In the genomic region with DNA sequence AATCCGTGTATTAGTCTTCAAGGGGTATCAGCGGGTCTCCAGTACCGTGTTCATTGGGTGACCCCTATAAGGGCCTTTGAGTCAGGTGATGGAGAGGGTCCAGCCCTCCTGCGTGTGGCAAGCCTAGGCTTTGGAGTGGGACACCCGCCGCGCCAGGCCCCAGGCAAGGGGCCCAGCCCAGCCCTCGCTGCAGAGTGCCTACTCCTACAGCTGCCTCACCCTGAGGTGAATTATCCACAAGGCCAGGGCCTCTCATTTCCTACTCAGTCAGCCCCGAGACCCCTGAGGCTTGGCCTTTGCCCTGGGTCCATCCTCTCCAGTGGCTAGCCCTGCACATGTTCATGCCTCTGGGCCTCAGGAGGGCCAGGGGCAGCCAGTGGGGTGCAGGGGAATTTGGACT, we compare ENCODE assay signal across 20 cellular contexts. TPM values are rescaled to one million over a fixed set of nuclear protein-coding genes. Genes with fewer than 3 reads are reported as not detected.
DNase-seq lines count a peak whose midpoint lies in the region; ATAC-seq and TF ChIP-seq lines count a peak whose summit lies in the region.
"Had no signal": no experiment of that assay in that cellular context is flagged by ENCODE, and none has a peak within 500 bp of the region (broad histone marks: within the 10 kb centered on the region; RNA-seq: fewer than 3 reads in every experiment).

No MANE protein-coding gene starts in this region.

- H3K27me3 ChIP-seq in osteoblast (ENCODE audit: insufficient read depth, low read length) = peaks cover 4% of the 10 kb centered on the region

- DNase-seq in activated CD8-positive, alpha-beta memory T cell treated with anti-CD3 and anti-CD28 coated beads, Interleukin-2, amount 50 U/mL, for 48 hours = peak; percentile 37
- DNase-seq in activated CD8-positive, alpha-beta memory T cell treated with anti-CD3 and anti-CD28 coated beads, Interleukin-2, amount 50 U/mL, for 4 hours = no peak
- DNase-seq in natural killer cell treated with Interleukin-12 subunit alpha and Interleukin-12 subunit beta and Interleukin-15 and Interleukin-18, amount 100 ng/mL, for 72 hours (ENCODE audit: low spot score) = peak; percentile 58
- DNase-seq in natural killer cell (no peak), osteoblast (ENCODE audit: insufficient read length, low spot score, missing footprints) (peak; percentile 19)
- DNase-seq: AML-193; Caco-2; CD4-positive, alpha-beta T cell; DMS153; DMS79; GDM1; GOT3; H7; HFFc6 had no signal

- H3K9me3 Mint-ChIP-seq in natural killer cell treated with Interleukin-12 subunit alpha and Interleukin-12 subunit beta and Interleukin-15 and Interleukin-18, amount 100 ng/mL, for 72 hours = no peaks in the 10 kb centered on the region
- H3K9me3 Mint-ChIP-seq in natural killer cell = no peaks in the 10 kb centered on the region
- H3K9me3 Mint-ChIP-seq: CD4-positive, alpha-beta T cell; HFFc6 had no signal

- H3K36me3 Mint-ChIP-seq in natural killer cell treated with Interleukin-12 subunit alpha and Interleukin-12 subunit beta and Interleukin-15 and Interleukin-18, amount 100 ng/mL, for 72 hours = no peaks in the 10 kb centered on the region
- H3K36me3 Mint-ChIP-seq in natural killer cell = no peaks in the 10 kb centered on the region

- intact Hi-C loops in natural killer cell (cut with micrococcal nuclease) = no loop called here

- no peak overlapping the region for H3K4me3 ChIP-seq in osteoblast (ENCODE audit: insufficient read depth, low read length)
- H3K4me3 ChIP-seq: A549 had no signal

- H2AFZ ChIP-seq in osteoblast (ENCODE audit: low read length) = no peak overlapping the region

- peaks cover 7% of the 10 kb centered on the region for H3K4me1 ChIP-seq in osteoblast (ENCODE audit: insufficient read depth, low read length)
- H3K4me1 ChIP-seq: A549, Caco-2 had no signal

- H3K27me3 Mint-ChIP-seq in natural killer cell treated with Interleukin-12 subunit alpha and Interleukin-12 subunit beta and Interleukin-15 and Interleukin-18, amount 100 ng/mL, for 72 hours = peaks cover 0 to 7% of the 10 kb centered on the region in 2 donors
- peaks cover 0 to 7% of the 10 kb centered on the region in 2 donors for H3K27me3 Mint-ChIP-seq in natural killer cell (ENCODE audit: low read depth in 2 of 2)
- H3K27me3 Mint-ChIP-seq: CD4-positive, alpha-beta T cell had no signal

- no peak for TF ChIP-seq CTCF in natural killer cell (IDR thresholded peaks at IDR 0.05)
- TF ChIP-seq CTCF in osteoblast (IDR thresholded peaks at IDR 0.05; ENCODE audit: extremely low read depth, low read depth, low read length) = no peak

- no peaks in the 10 kb centered on the region for H3K4me1 Mint-ChIP-seq in natural killer cell treated with Interleukin-12 subunit alpha and Interleukin-12 subunit beta and Interleukin-15 and Interleukin-18, amount 100 ng/mL, for 72 hours (ENCODE audit: low read depth in 2 of 2)
- H3K4me1 Mint-ChIP-seq in natural killer cell = peaks cover 7 to 8% of the 10 kb centered on the region in 2 donors

- no peak for ATAC-seq in natural killer cell treated with Interleukin-12 subunit alpha and Interleukin-12 subunit beta and Interleukin-15 and Interleukin-18, amount 100 ng/mL, for 72 hours
- ATAC-seq in natural killer cell (no peak), GM21423 (IDR thresholded peaks at IDR 0.05; ENCODE audit: unreplicated experiment) (no peak), HG03565 (IDR thresholded peaks at IDR 0.05; ENCODE audit: unreplicated experiment) (no peak)
- ATAC-seq: A549, HCT116 had no signal

- no peak overlapping the region for H3K27ac Mint-ChIP-seq in natural killer cell treated with Interleukin-12 subunit alpha and Interleukin-12 subunit beta and Interleukin-15 and Interleukin-18, amount 100 ng/mL, for 72 hours
- no peak overlapping the region for H3K27ac Mint-ChIP-seq in natural killer cell
- H3K27ac Mint-ChIP-seq: CD4-positive, alpha-beta T cell; HFFc6 had no signal

- no peaks in the 10 kb centered on the region for H4K20me1 ChIP-seq in osteoblast (ENCODE audit: insufficient read depth, low read length)

- H3K9me3 ChIP-seq in osteoblast (ENCODE audit: low read depth, low read length) = no peaks in the 10 kb centered on the region
- H3K9me3 ChIP-seq: A549, Caco-2 had no signal

- H3K36me3 ChIP-seq in osteoblast (ENCODE audit: insufficient read depth, low read length) = no peaks in the 10 kb centered on the region

- no peak overlapping the region for H3K27ac ChIP-seq in osteoblast (ENCODE audit: low read depth, low read length)
- H3K27ac ChIP-seq: 22Rv1, A549, C4-2B had no signal

- H3K4me3 Mint-ChIP-seq in natural killer cell treated with Interleukin-12 subunit alpha and Interleukin-12 subunit beta and Interleukin-15 and Interleukin-18, amount 100 ng/mL, for 72 hours = no peak overlapping the region
- no peak overlapping the region for H3K4me3 Mint-ChIP-seq in natural killer cell
- H3K4me3 Mint-ChIP-seq: CD4-positive, alpha-beta T cell; HFFc6 had no signal

- H3K4me2 ChIP-seq in osteoblast (ENCODE audit: insufficient read depth, low read length) = no peak overlapping the region
- H3K4me2 ChIP-seq: A549 had no signal

- no peaks in the 10 kb centered on the region for H3K79me2 ChIP-seq in osteoblast (ENCODE audit: insufficient read depth, low read length)

RNA-seq across cellular contexts. Expression of gene TMEM242, which starts 45.1 kb away (rescaled TPM):
- 10 to 100 TPM in 1 of 2 donors, 1 to 10 TPM in 1; 9.6 to 10.8 TPM for total RNA-seq in natural killer cell treated with Interleukin-12 subunit alpha and Interleukin-12 subunit beta and Interleukin-15 and Interleukin-18, amount 100 ng/mL, for 72 hours
- 10 to 100 TPM; 18.5 to 24.8 (median 19.8) TPM for total RNA-seq in natural killer cell
- 5.6 and 6.2 TPM in 2 replicates for total RNA-seq in osteoblast

Comparison
In these comparisons a context has a peak if more than half of its experiments do, and no peak if none do; other contexts are left out.
1. DNase-seq: peak in activated CD8-positive, alpha-beta memory T cell treated with anti-CD3 and anti-CD28 coated beads, Interleukin-2, amount 50 U/mL, for 48 hours (single experiment), natural killer cell treated with Interleukin-12 subunit alpha and Interleukin-12 subunit beta and Interleukin-15 and Interleukin-18, amount 100 ng/mL, for 72 hours (single experiment) and osteoblast (single experiment); none in activated CD8-positive, alpha-beta memory T cell treated with anti-CD3 and anti-CD28 coated beads, Interleukin-2, amount 50 U/mL, for 4 hours (single experiment) and natural killer cell (single experiment).